Comparison of ENCODE assay signal across 8 cellular contexts in genomic region chr10:109956454-109957091, GRCh38. TPM values are rescaled to one million over a fixed set of nuclear protein-coding genes. Genes with fewer than 3 reads are reported as not detected.
DNase-seq lines count a peak whose midpoint lies in the region; ATAC-seq and TF ChIP-seq lines count a peak whose summit lies in the region.

No MANE protein-coding gene starts in this region.

- peak; percentile 83 for TF ChIP-seq CTCF in Panc1 (IDR thresholded peaks at IDR 0.05)
- peak; percentile 90 for TF ChIP-seq CTCF in endodermal cell (conservative IDR thresholded peaks at IDR 0.05)
- TF ChIP-seq CTCF in neutrophil (IDR thresholded peaks at IDR 0.05) = peak; percentile 40

- no peaks in the 10 kb centered on the region for H3K27me3 Mint-ChIP-seq in endodermal cell (ENCODE audit: insufficient read depth)

- H3K9me3 ChIP-seq in Panc1 (ENCODE audit: control insufficient read depth, insufficient read depth, low read depth, low read length) = no peaks in the 10 kb centered on the region
- H3K9me3 ChIP-seq in endodermal cell (ENCODE audit: control insufficient read depth, low read length) = no peaks in the 10 kb centered on the region
- no peaks in the 10 kb centered on the region for H3K9me3 ChIP-seq in neutrophil

- peaks cover 6% of the 10 kb centered on the region for H3K4me1 Mint-ChIP-seq in endodermal cell

- H3K9me3 Mint-ChIP-seq in endodermal cell = no peaks in the 10 kb centered on the region

- H3K4me3 Mint-ChIP-seq in endodermal cell = no peak overlapping the region

- peak; percentile 73 for ATAC-seq in GM19397 (IDR thresholded peaks at IDR 0.05; ENCODE audit: unreplicated experiment)
- ATAC-seq in HG03159 (IDR thresholded peaks at IDR 0.05; ENCODE audit: unreplicated experiment) = peak; percentile 86
- peak; percentile 91 for ATAC-seq in Panc1

- H3K27me3 ChIP-seq in Panc1 (ENCODE audit: control insufficient read depth, insufficient read depth, low read length) (no peaks in the 10 kb centered on the region; the same call in none of the 2 replicates), endodermal cell (ENCODE audit: control insufficient read depth, insufficient read depth, low read length, poor library complexity, severe bottlenecking) (no peaks in the 10 kb centered on the region), neutrophil (no peaks in the 10 kb centered on the region)

- no peaks in the 10 kb centered on the region for H3K36me3 ChIP-seq in Panc1 (ENCODE audit: control insufficient read depth, insufficient read depth, low read length)
- no peaks in the 10 kb centered on the region for H3K36me3 ChIP-seq in endodermal cell (ENCODE audit: control insufficient read depth, insufficient read depth, low read length)
- no peaks in the 10 kb centered on the region for H3K36me3 ChIP-seq in neutrophil

- no TSS peak for BruUV-seq in Panc1 (replicated peaks; lab: Mats Ljungman, UMichigan)

- no peak overlapping the region for H3K27ac ChIP-seq in Panc1 (ENCODE audit: low read length)
- H3K27ac ChIP-seq in endodermal cell (ENCODE audit: low read depth, low read length) = no peak overlapping the region
- H3K27ac ChIP-seq in neutrophil = no peak overlapping the region

- intact Hi-C loops in Panc1 (cut with micrococcal nuclease; ENCODE audit: unreplicated experiment) = no loop called here

- WGBS in endodermal cell (ENCODE audit: insufficient coverage in 1 of 2, insufficient read length in 1 of 2), 2 experiments = 92 to 100% methylated on average over 1 to 2 of the region's 2 CpGs

- no peak overlapping the region for H3K9ac ChIP-seq in endodermal cell (ENCODE audit: extremely low read depth, low read length, poor library complexity, severe bottlenecking)

- POLR2A ChIA-PET in Panc1 (lab: Charles Lee) = no interaction called here

- in situ Hi-C loops in Panc1 (cut with HindIII; ENCODE audit: low pct_unique_long_range_greater_than_20kb, low sequenced_read_pairs) = no loop called here

- no peaks in the 10 kb centered on the region for H3K36me3 Mint-ChIP-seq in endodermal cell (ENCODE audit: low read depth)

- CTCF ChIA-PET in Panc1 (lab: Charles Lee) = no interaction called here

- H3K4me3 ChIP-seq in Panc1 (ENCODE audit: low read depth in 2 of 2, low read length in 2 of 2) = no peak overlapping the region
- no peak overlapping the region for H3K4me3 ChIP-seq in endodermal cell (ENCODE audit: low read length)
- no peak overlapping the region for H3K4me3 ChIP-seq in neutrophil (ENCODE audit: low read depth in 1 of 2, low read length in 1 of 2)

- H3K4me1 ChIP-seq in Panc1 (ENCODE audit: control insufficient read depth, insufficient read depth, low read length) (no peaks in the 10 kb centered on the region), endodermal cell (ENCODE audit: control insufficient read depth, insufficient read depth, low read length) (peaks cover 3% of the 10 kb centered on the region), neutrophil (ENCODE audit: control insufficient read depth in 1 of 2, insufficient read depth in 1 of 2, low read depth in 1 of 2, low read length in 1 of 2) (no peaks in the 10 kb centered on the region)

- no peak overlapping the region for H3K27ac Mint-ChIP-seq in endodermal cell

- peak; percentile 16 for DNase-seq in SIG-M5 treated with dmso at 0.1 percent for 504 hours (lab: John Stamatoyannopoulos, UW; ENCODE audit: unreplicated experiment)
- DNase-seq in SIG-M5 (lab: John Stamatoyannopoulos, UW) = no peak
- no peak for DNase-seq in Panc1 (ENCODE audit: low read depth, low spot score)
- peak; percentile 79 for DNase-seq in endodermal cell
- DNase-seq in anterior cingulate cortex (lab: John Stamatoyannopoulos, UW) = no peak

RNA-seq across cellular contexts. Expression of gene XPNPEP1, which starts 33.3 kb away (rescaled TPM):
- total RNA-seq in Panc1 (2021; ENCODE audit: unreplicated experiment) (61.2 TPM), endodermal cell (10 to 100 TPM; 39.2 to 50.2 TPM)
- 67.2 TPM for polyA plus RNA-seq in Panc1 (2012; ENCODE audit: insufficient read length)
- polyA plus RNA-seq in endodermal cell (2013, experiment 1 of 2) = 54.5 TPM
- 51.2 TPM for polyA plus RNA-seq in endodermal cell (2013, experiment 2 of 2)

RNA-seq across cellular contexts. Expression of gene ADD3, which starts 51.2 kb away (rescaled TPM):
- total RNA-seq in Panc1 (2021; ENCODE audit: unreplicated experiment) = 32.4 TPM
- 22.8 TPM for polyA plus RNA-seq in Panc1 (2012; ENCODE audit: insufficient read length)
- total RNA-seq in endodermal cell = 100 to 1,000 TPM; 183 to 241 TPM
- 105 TPM for polyA plus RNA-seq in endodermal cell (2013, experiment 1 of 2)
- polyA plus RNA-seq in endodermal cell (2013, experiment 2 of 2) = 104 TPM

Comparison
In these comparisons a context has a peak if more than half of its experiments do, and no peak if none do; other contexts are left out.
1. DNase-seq: peak in SIG-M5 treated with dmso at 0.1 percent for 504 hours (single experiment) and endodermal cell (single experiment); none in SIG-M5 (single experiment), Panc1 (single experiment) and anterior cingulate cortex (0 of 58).
2. CTCF ChIP-seq: peak in every context shown above with its lines; median percentile 90 in endodermal cell; 83 in Panc1; 40 in neutrophil.
3. Peak in every context shown above with its lines, with median percentiles within 50 percentile points of each other: ATAC-seq.